ENCODE assay signal across 9 cellular contexts in genomic region chr10:26367771-26368170, GRCh38.
DNase-seq lines count a peak whose midpoint lies in the region; ATAC-seq and TF ChIP-seq lines count a peak whose summit lies in the region.
"Had no signal": no experiment of that assay in that cellular context is flagged by ENCODE, and none has a peak within 500 bp of the region (broad histone marks: within the 10 kb centered on the region; RNA-seq: fewer than 3 reads in every experiment).

No MANE protein-coding gene starts in this region.

- intact Hi-C loops in gastrocnemius medialis (cut with DNase I; ENCODE audit: low total_unique reads): no loop called here

- peak; percentile 61; the same call in 2 of the 3 replicates for ATAC-seq in RWPE2 (ENCODE audit: low read depth)
- no peak for ATAC-seq in gastrocnemius medialis

- DNase-seq in DMS53 (lab: John Stamatoyannopoulos, UW) (peak; percentile 14), DMS53 treated with DMSO at 0.1 percent for 48 hours (lab: John Stamatoyannopoulos, UW; ENCODE audit: unreplicated experiment) (no peak), RWPE2 (ENCODE audit: low spot score) (no peak), endothelial cell (ENCODE audit: low spot score) (peak; percentile 68), caudate nucleus (lab: John Stamatoyannopoulos, UW) (no peak), gastrocnemius medialis (no peak)
- DNase-seq in stimulated activated CD4-positive, alpha-beta T cell treated with anti-CD3 and anti-CD28 coated beads, Interleukin-2, amount 100 ng/mL, for 4 hours (ENCODE audit: low read depth): peak; percentile 4
- DNase-seq in stimulated activated naive CD4-positive, alpha-beta T cell treated with Interleukin-2 at 50 U/mL for 16 hours (lab: John Stamatoyannopoulos, UW): no peak

- H3K9me3 ChIP-seq in RWPE2 (ENCODE audit: severe bottlenecking) (no peaks in the 10 kb centered on the region), gastrocnemius medialis (no peaks in the 10 kb centered on the region)
- H3K9me3 ChIP-seq: upper lobe of left lung had no signal

- no peaks in the 10 kb centered on the region for H3K36me3 ChIP-seq in RWPE2 (ENCODE audit: low read depth)
- H3K36me3 ChIP-seq in gastrocnemius medialis: no peaks in the 10 kb centered on the region
- H3K36me3 ChIP-seq: upper lobe of left lung had no signal

- no peak for TF ChIP-seq POLR2A in gastrocnemius medialis (IDR thresholded peaks at IDR 0.05)

- H3K27me3 ChIP-seq in RWPE2 (ENCODE audit: insufficient read depth, poor library complexity, severe bottlenecking): no peaks in the 10 kb centered on the region
- H3K27me3 ChIP-seq in gastrocnemius medialis: no peaks in the 10 kb centered on the region
- H3K27me3 ChIP-seq: upper lobe of left lung had no signal

- H3K4me3 ChIP-seq in RWPE2 (ENCODE audit: severe bottlenecking) (no peak overlapping the region), gastrocnemius medialis (no peak overlapping the region)
- H3K4me3 ChIP-seq: upper lobe of left lung had no signal

- TF ChIP-seq CTCF in RWPE2 (IDR thresholded peaks at IDR 0.05; ENCODE audit: poor library complexity, severe bottlenecking) (no peak), endothelial cell (IDR thresholded peaks at IDR 0.05; ENCODE audit: unreplicated experiment) (no peak), gastrocnemius medialis (IDR thresholded peaks at IDR 0.05 in 4 of 5, conservative IDR thresholded peaks at IDR 0.05 in 1 of 5) (no peak)

- H3K4me1 ChIP-seq in RWPE2 (ENCODE audit: insufficient read depth, poor library complexity, severe bottlenecking) (no peaks in the 10 kb centered on the region), gastrocnemius medialis (no peaks in the 10 kb centered on the region)
- H3K4me1 ChIP-seq: upper lobe of left lung had no signal

- H3K4me1 Mint-ChIP-seq in endothelial cell (ENCODE audit: unreplicated experiment): no peaks in the 10 kb centered on the region

- no peaks in the 10 kb centered on the region for H3K9me3 Mint-ChIP-seq in endothelial cell (ENCODE audit: unreplicated experiment)

- in situ Hi-C loops in gastrocnemius medialis (cut with MboI; ENCODE audit: low sequenced_read_pairs in 4 of 4): no loop called here

- H3K4me3 Mint-ChIP-seq in endothelial cell (ENCODE audit: unreplicated experiment): no peak overlapping the region

- H3K27me3 Mint-ChIP-seq in endothelial cell (ENCODE audit: unreplicated experiment): no peaks in the 10 kb centered on the region

- H3K36me3 Mint-ChIP-seq in endothelial cell (ENCODE audit: low read depth, unreplicated experiment): no peaks in the 10 kb centered on the region

- H3K27ac ChIP-seq in RWPE2 (ENCODE audit: poor library complexity, severe bottlenecking): no peak overlapping the region
- no peak overlapping the region for H3K27ac ChIP-seq in caudate nucleus (ENCODE audit: low read depth, low read length)
- H3K27ac ChIP-seq in gastrocnemius medialis: no peak overlapping the region
- H3K27ac ChIP-seq: upper lobe of left lung had no signal

- no peak overlapping the region for H3K27ac Mint-ChIP-seq in endothelial cell (ENCODE audit: unreplicated experiment)

Comparison
In these comparisons a context has a peak if more than half of its experiments do, and no peak if none do; other contexts are left out.
1. DNase-seq: peak in DMS53 (single experiment), endothelial cell (single experiment) and stimulated activated CD4-positive, alpha-beta T cell treated with anti-CD3 and anti-CD28 coated beads, Interleukin-2, amount 100 ng/mL, for 4 hours (single experiment); none in DMS53 treated with DMSO at 0.1 percent for 48 hours (single experiment), RWPE2 (single experiment), caudate nucleus (0 of 61), gastrocnemius medialis (0 of 2) and stimulated activated naive CD4-positive, alpha-beta T cell treated with Interleukin-2 at 50 U/mL for 16 hours (single experiment).